In genomic region chr2:18378020-18378653, GRCh38 we compare ENCODE assay signal across 1 cellular context.
TF ChIP-seq lines count a peak whose summit lies in the region.

No MANE protein-coding gene starts in this region.

TF ChIP-seq in HCT116, 20 proteins besides CTCF, POLR2A, EP300 and RAD21 (continued from another document):
- TF ChIP-seq ZBTB33 (IDR thresholded peaks at IDR 0.05; ENCODE audit: extremely low read depth, insufficient replicate concordance, low read length) = no peak
- no peak for TF ChIP-seq REST (IDR thresholded peaks at IDR 0.05; ENCODE audit: low read depth)
- TF ChIP-seq ZFX (IDR thresholded peaks at IDR 0.05) = no peak
- no peak for TF ChIP-seq SP1 (IDR thresholded peaks at IDR 0.05; ENCODE audit: low read depth)
- TF ChIP-seq SIN3A (IDR thresholded peaks at IDR 0.05; ENCODE audit: low read depth) = no peak
